ENCODE assay signal across 24 cellular contexts in the genomic region with DNA sequence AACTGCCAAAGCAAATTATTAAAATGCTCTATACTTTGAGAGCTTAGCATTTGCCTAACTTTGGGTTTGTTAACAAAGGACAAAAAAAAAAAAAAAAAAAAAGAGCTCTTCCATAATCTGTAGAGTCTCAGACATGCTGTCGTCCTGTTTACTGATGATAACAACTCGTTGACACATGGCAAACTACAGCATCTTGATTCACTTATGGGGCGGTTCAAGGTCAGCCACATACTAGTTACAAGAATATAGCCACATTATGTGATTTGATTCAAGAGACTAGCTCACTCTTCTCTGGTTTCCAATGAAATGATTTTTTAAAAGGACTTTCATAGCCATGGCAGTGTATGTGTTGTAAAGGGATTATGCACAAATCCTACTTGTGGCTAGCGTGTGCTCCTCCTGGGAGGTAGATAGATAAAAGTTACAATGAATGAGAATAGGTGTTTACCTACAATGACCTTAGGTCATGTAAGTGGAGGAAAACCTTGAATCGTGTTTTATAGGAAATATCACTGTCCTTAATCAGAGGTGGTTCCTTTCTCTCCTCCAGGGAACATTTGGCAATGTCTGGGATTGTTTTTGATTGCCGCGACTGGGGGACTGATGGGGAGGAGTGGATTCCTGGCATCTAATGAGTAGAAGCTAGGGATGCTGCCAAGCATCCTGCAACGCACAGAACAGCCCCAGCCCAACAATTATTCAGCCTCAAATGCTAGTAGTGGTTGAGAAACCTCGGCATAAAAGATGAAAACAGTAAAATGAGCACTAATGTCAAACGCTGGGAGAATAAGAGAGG.
A peak's percentile ranks its signal among the peaks of the same experiment; 100 is the strongest.
DNase-seq lines count a peak whose midpoint lies in the region; ATAC-seq and TF ChIP-seq lines count a peak whose summit lies in the region.
"Had no signal": no experiment of that assay in that cellular context is flagged by ENCODE, and none has a peak within 500 bp of the region (broad histone marks: within the 10 kb centered on the region; RNA-seq: fewer than 3 reads in every experiment).

No MANE protein-coding gene starts in this region.

- H3K9me2 ChIP-seq in hepatocyte (replicated peaks; ENCODE audit: insufficient read depth) = no peaks in the 10 kb centered on the region

- TF ChIP-seq CTCF in HEK293 (tag by site-specific recombination; IDR thresholded peaks at IDR 0.05) = no peak
- TF ChIP-seq CTCF in endodermal cell (conservative IDR thresholded peaks at IDR 0.05) = no peak
- TF ChIP-seq CTCF in CD8-positive, alpha-beta T cell (IDR thresholded peaks at IDR 0.05) = no peak
- no peak for TF ChIP-seq CTCF in hepatocyte (IDR thresholded peaks at IDR 0.05; ENCODE audit: poor library complexity)

- 75 to 92% methylated on average over 7 to 10 of the region's 10 CpGs for WGBS in endodermal cell (ENCODE audit: insufficient coverage in 1 of 2, insufficient read length in 1 of 2), 2 experiments
- WGBS in hepatocyte (ENCODE audit: low lambda C conversion rate, missing lambda C conversion rate) = 24% methylated on average over 10 of the region's 10 CpGs

- intact Hi-C loops in CD8-positive, alpha-beta T cell (cut with DNase I, micrococcal nuclease) = no loop called here

- no peak for ATAC-seq in CD8-positive, alpha-beta T cell
- ATAC-seq in HG03139 (IDR thresholded peaks at IDR 0.05; ENCODE audit: unreplicated experiment) (no peak), HG02763 (IDR thresholded peaks at IDR 0.05; ENCODE audit: unreplicated experiment) (no peak)
- ATAC-seq: activated CD8-positive, alpha-beta T cell treated with anti-CD3 and anti-CD28 coated beads, Interleukin-2, amount 10 ng/mL, durations not matched to agents 7 days and 5 days; effector memory CD8-positive, alpha-beta T cell; stimulated activated naive CD8-positive, alpha-beta T cell treated with anti-CD3 and anti-CD28 coated beads, Interleukin-15, Interleukin-2, amounts not matched to agents 100 U/mL and 50 U/mL, for 24 hours had no signal

- no peaks in the 10 kb centered on the region for H4K20me1 ChIP-seq in hepatocyte (ENCODE audit: insufficient read depth, poor library complexity, severe bottlenecking)
- H4K20me1 ChIP-seq: BLaER1 treated with 17β-estradiol and CSF1 and Interleukin-3, amounts not matched to agents 10 nM and 100 nM had no signal

- peak overlapping the region; percentile 57 for H3K27ac Mint-ChIP-seq in endodermal cell
- no peak overlapping the region for H3K27ac Mint-ChIP-seq in CD8-positive, alpha-beta T cell
- H3K27ac Mint-ChIP-seq: activated B cell treated with CpG ODN at 0.5 μM for 24 hours; activated CD8-positive, alpha-beta T cell treated with anti-CD3 and anti-CD28 coated beads, Interleukin-2, amount 10 ng/mL, durations not matched to agents 7 days and 5 days; activated naive CD4-positive, alpha-beta T cell treated with anti-CD3 and anti-CD28 coated beads, Interleukin-2, amount 10 ng/mL, durations not matched to agents 7 days and 5 days; effector memory CD8-positive, alpha-beta T cell; H9 had no signal

- CTCF ChIA-PET in HEK293 (lab: Yijun Ruan, JAX) = interaction anchor here (1.3 kb wide), 1 partner anchor 9 kb away, joined by 5 read pairs; no protein-coding TSS in a partner anchor
- CTCF ChIA-PET in CD8-positive, alpha-beta T cell (lab: Charles Lee) = no interaction called here

- DNase-seq in NCI-H82 (lab: John Stamatoyannopoulos, UW) = peak; percentile 80
- no peak for DNase-seq in endodermal cell
- no peak for DNase-seq in CD8-positive, alpha-beta T cell
- DNase-seq in hepatocyte (ENCODE audit: low spot score) = no peak
- DNase-seq: activated B cell treated with CpG ODN at 0.5 μM for 24 hours; activated CD8-positive, alpha-beta T cell treated with anti-CD3 and anti-CD28 coated beads, Interleukin-2, amount 10 ng/mL, durations not matched to agents 7 days and 5 days; activated naive CD4-positive, alpha-beta T cell treated with anti-CD3 and anti-CD28 coated beads, Interleukin-2, amount 10 ng/mL, durations not matched to agents 7 days and 5 days; activated T-cell treated with anti-CD3 and anti-CD28 coated beads, Interleukin-2, amount 50 U/mL, for 48 hours; effector memory CD8-positive, alpha-beta T cell; foreskin melanocyte; H9; MV-4-11; NCI-H2029; NCI-H446 treated with DMSO at 0.1 percent for 48 hours; Right ventricle myocardium superior; stimulated activated CD4-positive, alpha-beta T cell treated with anti-CD3 and anti-CD28 coated beads, Interleukin-2, amount 100 ng/mL, for 24 hours; stimulated activated naive CD8-positive, alpha-beta T cell treated with anti-CD3 and anti-CD28 coated beads, Interleukin-15, Interleukin-2, amounts not matched to agents 100 U/mL and 50 U/mL, for 24 hours; transverse colon had no signal

- H3K9me3 Mint-ChIP-seq in endodermal cell = no peaks in the 10 kb centered on the region
- H3K9me3 Mint-ChIP-seq in CD8-positive, alpha-beta T cell = peaks cover 5% of the 10 kb centered on the region
- H3K9me3 Mint-ChIP-seq: activated B cell treated with CpG ODN at 0.5 μM for 24 hours, H9 had no signal

- H2AFZ ChIP-seq in hepatocyte = no peak overlapping the region

- H3K9me3 ChIP-seq in HEK293 (ENCODE audit: control insufficient read depth, insufficient read depth, low read depth, low read length) = no peaks in the 10 kb centered on the region
- no peaks in the 10 kb centered on the region for H3K9me3 ChIP-seq in endodermal cell (ENCODE audit: control insufficient read depth, low read length)
- no peaks in the 10 kb centered on the region for H3K9me3 ChIP-seq in CD8-positive, alpha-beta T cell (ENCODE audit: low read length)
- H3K9me3 ChIP-seq in hepatocyte (ENCODE audit: low read depth) = no peaks in the 10 kb centered on the region
- H3K9me3 ChIP-seq: ascending aorta; BLaER1 treated with 17β-estradiol and CSF1 and Interleukin-3, amounts not matched to agents 10 nM and 100 nM; prostate gland; transverse colon had no signal

- H3K27me3 Mint-ChIP-seq in endodermal cell (ENCODE audit: insufficient read depth) = no peaks in the 10 kb centered on the region
- no peaks in the 10 kb centered on the region for H3K27me3 Mint-ChIP-seq in CD8-positive, alpha-beta T cell (ENCODE audit: low read depth)
- H3K27me3 Mint-ChIP-seq: activated B cell treated with CpG ODN at 0.5 μM for 24 hours; activated naive CD4-positive, alpha-beta T cell treated with anti-CD3 and anti-CD28 coated beads, Interleukin-2, amount 10 ng/mL, durations not matched to agents 7 days and 5 days; effector memory CD8-positive, alpha-beta T cell had no signal

- H3K27me3 ChIP-seq in endodermal cell (ENCODE audit: control insufficient read depth, insufficient read depth, low read length, poor library complexity, severe bottlenecking) (no peaks in the 10 kb centered on the region), hepatocyte (no peaks in the 10 kb centered on the region)
- no peaks in the 10 kb centered on the region for H3K27me3 ChIP-seq in CD8-positive, alpha-beta T cell (ENCODE audit: insufficient read depth, low read length)
- H3K27me3 ChIP-seq: ascending aorta; BLaER1 treated with 17β-estradiol and CSF1 and Interleukin-3, amounts not matched to agents 10 nM and 100 nM had no signal

- no peak overlapping the region for H3K4me2 ChIP-seq in hepatocyte
- H3K4me2 ChIP-seq: BLaER1 treated with 17β-estradiol and CSF1 and Interleukin-3, amounts not matched to agents 10 nM and 100 nM had no signal

- H3K4me1 ChIP-seq in HEK293 (ENCODE audit: control insufficient read depth, insufficient read depth, low read length) = peaks cover 33% of the 10 kb centered on the region
- peaks cover 4% of the 10 kb centered on the region for H3K4me1 ChIP-seq in endodermal cell (ENCODE audit: control insufficient read depth, insufficient read depth, low read length)
- H3K4me1 ChIP-seq in CD8-positive, alpha-beta T cell (ENCODE audit: insufficient read depth, low read length) = no peaks in the 10 kb centered on the region
- peaks cover 14% of the 10 kb centered on the region for H3K4me1 ChIP-seq in hepatocyte (ENCODE audit: insufficient read depth)
- H3K4me1 ChIP-seq: ascending aorta; BLaER1 treated with 17β-estradiol and CSF1 and Interleukin-3, amounts not matched to agents 10 nM and 100 nM; prostate gland had no signal

- H3K27ac ChIP-seq in HEK293 (ENCODE audit: extremely low read depth, low read depth, low read length) = no peak overlapping the region; the same call in 1 of the 2 replicates
- H3K27ac ChIP-seq in endodermal cell (ENCODE audit: low read depth, low read length) = no peak overlapping the region
- H3K27ac ChIP-seq in CD8-positive, alpha-beta T cell (ENCODE audit: low read depth, low read length) = no peak overlapping the region
- no peak overlapping the region for H3K27ac ChIP-seq in hepatocyte
- H3K27ac ChIP-seq: ascending aorta; BLaER1 treated with 17β-estradiol and CSF1 and Interleukin-3, amounts not matched to agents 10 nM and 100 nM; prostate gland; transverse colon had no signal

- H3K4me3 ChIP-seq in HEK293 (ENCODE audit: low read depth, low read length) (no peak overlapping the region), endodermal cell (ENCODE audit: low read length) (no peak overlapping the region), hepatocyte (no peak overlapping the region)
- no peak overlapping the region for H3K4me3 ChIP-seq in CD8-positive, alpha-beta T cell (ENCODE audit: low read depth, low read length)
- H3K4me3 ChIP-seq: ascending aorta; BLaER1 treated with 17β-estradiol and CSF1 and Interleukin-3, amounts not matched to agents 10 nM and 100 nM; prostate gland; transverse colon had no signal

- no peaks in the 10 kb centered on the region for H3K79me2 ChIP-seq in hepatocyte

- no peak overlapping the region for H3K4me3 Mint-ChIP-seq in endodermal cell
- H3K4me3 Mint-ChIP-seq in CD8-positive, alpha-beta T cell = no peak overlapping the region
- H3K4me3 Mint-ChIP-seq: activated B cell treated with CpG ODN at 0.5 μM for 24 hours; activated CD8-positive, alpha-beta T cell treated with anti-CD3 and anti-CD28 coated beads, Interleukin-2, amount 10 ng/mL, durations not matched to agents 7 days and 5 days; activated naive CD4-positive, alpha-beta T cell treated with anti-CD3 and anti-CD28 coated beads, Interleukin-2, amount 10 ng/mL, durations not matched to agents 7 days and 5 days; effector memory CD8-positive, alpha-beta T cell; H9 had no signal

- H3K36me3 ChIP-seq in HEK293 (ENCODE audit: control insufficient read depth in 2 of 2, insufficient read depth in 1 of 2, low read length in 2 of 2) (no peaks in the 10 kb centered on the region), endodermal cell (ENCODE audit: control insufficient read depth, insufficient read depth, low read length) (no peaks in the 10 kb centered on the region), hepatocyte (replicated peaks; ENCODE audit: insufficient read depth, low read depth) (no peaks in the 10 kb centered on the region)
- no peaks in the 10 kb centered on the region for H3K36me3 ChIP-seq in CD8-positive, alpha-beta T cell (ENCODE audit: insufficient read depth, low read length)
- H3K36me3 ChIP-seq: ascending aorta; BLaER1 treated with 17β-estradiol and CSF1 and Interleukin-3, amounts not matched to agents 10 nM and 100 nM; prostate gland; transverse colon had no signal

- peaks cover 43% of the 10 kb centered on the region for H3K4me1 Mint-ChIP-seq in endodermal cell
- H3K4me1 Mint-ChIP-seq in CD8-positive, alpha-beta T cell (ENCODE audit: low read depth) = no peaks in the 10 kb centered on the region
- H3K4me1 Mint-ChIP-seq: activated B cell treated with CpG ODN at 0.5 μM for 24 hours; activated naive CD4-positive, alpha-beta T cell treated with anti-CD3 and anti-CD28 coated beads, Interleukin-2, amount 10 ng/mL, durations not matched to agents 7 days and 5 days had no signal

- no peaks in the 10 kb centered on the region for H3K36me3 Mint-ChIP-seq in endodermal cell (ENCODE audit: low read depth)
- no peaks in the 10 kb centered on the region for H3K36me3 Mint-ChIP-seq in CD8-positive, alpha-beta T cell
- H3K36me3 Mint-ChIP-seq: activated naive CD4-positive, alpha-beta T cell treated with anti-CD3 and anti-CD28 coated beads, Interleukin-2, amount 10 ng/mL, durations not matched to agents 7 days and 5 days had no signal

- H3K9ac ChIP-seq in endodermal cell (ENCODE audit: extremely low read depth, low read length, poor library complexity, severe bottlenecking) = no peak overlapping the region
- H3K9ac ChIP-seq: BLaER1 treated with 17β-estradiol and CSF1 and Interleukin-3, amounts not matched to agents 10 nM and 100 nM had no signal

- POLR2A ChIA-PET in HEK293 (lab: Yijun Ruan, JAX) = no interaction called here
- POLR2A ChIA-PET in CD8-positive, alpha-beta T cell (lab: Charles Lee) = no interaction called here
